7 cellular contexts compared by ENCODE assay signal in the genomic region with DNA sequence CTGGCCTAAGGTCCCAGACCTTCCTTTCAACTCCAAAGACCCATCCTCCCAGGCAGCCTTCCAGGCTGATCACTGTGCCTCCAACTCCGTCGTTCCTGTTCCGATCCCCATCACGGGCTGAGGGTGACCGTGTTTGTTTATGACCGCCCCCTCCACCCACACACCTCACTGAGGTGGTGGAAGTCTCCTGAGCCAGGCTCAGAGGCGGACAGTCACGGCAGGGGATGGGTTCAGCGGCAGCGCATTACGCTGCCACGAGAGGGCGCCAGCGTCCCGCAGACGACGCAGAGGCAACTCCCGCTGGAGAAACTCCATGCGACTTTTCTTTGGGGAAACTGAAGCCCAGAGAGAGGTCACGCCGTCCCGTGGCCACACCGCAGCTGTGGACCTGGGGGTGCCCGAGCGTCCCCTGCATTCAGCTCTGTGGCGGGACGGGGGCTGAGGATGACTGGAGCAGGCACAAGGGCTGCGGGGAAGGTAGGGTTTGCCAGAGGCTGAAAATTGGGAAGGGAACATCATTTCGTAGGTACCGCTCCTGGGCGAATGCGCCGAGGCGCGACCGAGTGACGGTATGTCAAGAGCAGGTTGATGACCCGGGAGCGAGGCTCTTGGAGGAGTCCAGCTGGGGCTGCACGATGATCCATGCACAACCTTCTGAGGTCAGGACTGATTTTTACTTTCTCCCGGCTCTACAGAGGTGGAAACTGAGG. TPM values are rescaled to one million over a fixed set of nuclear protein-coding genes. Genes with fewer than 3 reads are reported as not detected.
DNase-seq lines count a peak whose midpoint lies in the region; ATAC-seq and TF ChIP-seq lines count a peak whose summit lies in the region.

No MANE protein-coding gene starts in this region.

- peak overlapping the region; percentile 68 for H3K27ac Mint-ChIP-seq in activated CD8-positive, alpha-beta T cell treated with anti-CD3 and anti-CD28 coated beads, Interleukin-2, amount 10 ng/mL, durations not matched to agents 7 days and 5 days

- no peaks in the 10 kb centered on the region for H3K27me3 Mint-ChIP-seq in activated CD8-positive, alpha-beta T cell treated with anti-CD3 and anti-CD28 coated beads, Interleukin-2, amount 10 ng/mL, durations not matched to agents 7 days and 5 days (ENCODE audit: low read depth)

- ATAC-seq in HG03064 (IDR thresholded peaks at IDR 0.05; ENCODE audit: low read depth, unreplicated experiment) = peak; percentile 59
- ATAC-seq in activated CD8-positive, alpha-beta T cell treated with anti-CD3 and anti-CD28 coated beads, Interleukin-2, amount 10 ng/mL, durations not matched to agents 7 days and 5 days = peak; percentile 74

- no peaks in the 10 kb centered on the region for H3K9me3 Mint-ChIP-seq in activated CD8-positive, alpha-beta T cell treated with anti-CD3 and anti-CD28 coated beads, Interleukin-2, amount 10 ng/mL, durations not matched to agents 7 days and 5 days (ENCODE audit: insufficient read depth)

- no peaks in the 10 kb centered on the region for H3K9me3 ChIP-seq in effector memory CD4-positive, alpha-beta T cell (ENCODE audit: control insufficient read depth, low read length)

- POLR2A ChIA-PET in activated CD8-positive, alpha-beta T cell treated with anti-CD3 and anti-CD28 coated beads, Interleukin-2, amount 10 ng/mL, durations not matched to agents 7 days and 5 days (lab: Charles Lee) = interaction anchor here (0.5 to 2.2 kb wide), 3 partner anchors 50 to 788 kb away, joined by 3 to 12 read pairs (median 4); partner anchors contain the start of gene PIK3R2

- H3K36me3 ChIP-seq in effector memory CD4-positive, alpha-beta T cell (ENCODE audit: control insufficient read depth, insufficient read depth, low read length) = peaks cover 30% of the 10 kb centered on the region

- DNase-seq in NCI-H748 treated with DMSO at 0.1 percent for 48 hours (lab: John Stamatoyannopoulos, UW) (peak; percentile 48), medulla oblongata (ENCODE audit: extremely low spot score) (peak; percentile 92)
- peak; percentile 82 for DNase-seq in activated CD8-positive, alpha-beta T cell treated with anti-CD3 and anti-CD28 coated beads, Interleukin-2, amount 10 ng/mL, durations not matched to agents 7 days and 5 days
- DNase-seq in effector memory CD4-positive, alpha-beta T cell = peak; percentile 67 to 70 (median 67)
- peak; percentile 56 to 70 (median 66) for DNase-seq in stimulated activated CD4-positive, alpha-beta T cell treated with anti-CD3 and anti-CD28 coated beads, TNF-alpha, amount 100 ng/mL, for 48 hours (ENCODE audit: low read depth in 3 of 3)

- H3K4me1 ChIP-seq in effector memory CD4-positive, alpha-beta T cell (ENCODE audit: control insufficient read depth, insufficient read depth, low read length, poor library complexity, severe bottlenecking) = peaks cover 30% of the 10 kb centered on the region

- peak overlapping the region; percentile 46 for H3K4me3 ChIP-seq in effector memory CD4-positive, alpha-beta T cell (ENCODE audit: insufficient read depth, low read depth, low read length, poor library complexity, severe bottlenecking)

- H3K27me3 ChIP-seq in effector memory CD4-positive, alpha-beta T cell (replicated peaks; ENCODE audit: control insufficient read depth, insufficient read depth, low read length, poor library complexity, severe bottlenecking) = no peaks in the 10 kb centered on the region

- H3K4me1 Mint-ChIP-seq in activated CD8-positive, alpha-beta T cell treated with anti-CD3 and anti-CD28 coated beads, Interleukin-2, amount 10 ng/mL, durations not matched to agents 7 days and 5 days (ENCODE audit: low read depth) = peaks cover 40% of the 10 kb centered on the region

- peak; percentile 98 for TF ChIP-seq CTCF in GM12874 (IDR thresholded peaks at IDR 0.05; ENCODE audit: insufficient read depth, low read depth, low read length)

- peaks cover 34% of the 10 kb centered on the region for H3K36me3 Mint-ChIP-seq in activated CD8-positive, alpha-beta T cell treated with anti-CD3 and anti-CD28 coated beads, Interleukin-2, amount 10 ng/mL, durations not matched to agents 7 days and 5 days (ENCODE audit: low read depth)

- peak overlapping the region; percentile 74 for H3K4me3 Mint-ChIP-seq in activated CD8-positive, alpha-beta T cell treated with anti-CD3 and anti-CD28 coated beads, Interleukin-2, amount 10 ng/mL, durations not matched to agents 7 days and 5 days

- H3K27ac ChIP-seq in effector memory CD4-positive, alpha-beta T cell (ENCODE audit: insufficient read depth, low read length, poor library complexity, severe bottlenecking) = peak overlapping the region; percentile 86

- CTCF ChIA-PET in activated CD8-positive, alpha-beta T cell treated with anti-CD3 and anti-CD28 coated beads, Interleukin-2, amount 10 ng/mL, durations not matched to agents 7 days and 5 days (lab: Charles Lee) = interaction anchor here (0.8 to 3.9 kb wide), 17 partner anchors 18 to 161 kb away, joined by 3 to 115 read pairs (median 4); partner anchors contain the start of gene CCDC124

RNA-seq across cellular contexts. Expression of gene ARRDC2, which starts 0.9 kb away (rescaled TPM):
- total RNA-seq in activated CD8-positive, alpha-beta T cell treated with anti-CD3 and anti-CD28 coated beads, Interleukin-2, amount 10 ng/mL, durations not matched to agents 7 days and 5 days = 10 to 100 TPM; 33.8 to 34.2 TPM

RNA-seq across cellular contexts. Expression of gene KCNN1, which starts 40.1 kb away (rescaled TPM):
- total RNA-seq in activated CD8-positive, alpha-beta T cell treated with anti-CD3 and anti-CD28 coated beads, Interleukin-2, amount 10 ng/mL, durations not matched to agents 7 days and 5 days = not detected

Comparison
In these comparisons a context has a peak if more than half of its experiments do, and no peak if none do; other contexts are left out.
1. Peak in every context shown above with its lines: DNase-seq, ATAC-seq, H3K4me3 ChIP-seq and H3K27ac ChIP-seq.